Comparison of ENCODE assay signal across 1 cellular context in genomic region chr14:60893916-60894315, GRCh38.
TF ChIP-seq lines count a peak whose summit lies in the region.

No MANE protein-coding gene starts in this region.

TF ChIP-seq in GM23338, 12 proteins besides CTCF, POLR2A, EP300 and RAD21 (continued from another document):
- TF ChIP-seq, protein P1, sequence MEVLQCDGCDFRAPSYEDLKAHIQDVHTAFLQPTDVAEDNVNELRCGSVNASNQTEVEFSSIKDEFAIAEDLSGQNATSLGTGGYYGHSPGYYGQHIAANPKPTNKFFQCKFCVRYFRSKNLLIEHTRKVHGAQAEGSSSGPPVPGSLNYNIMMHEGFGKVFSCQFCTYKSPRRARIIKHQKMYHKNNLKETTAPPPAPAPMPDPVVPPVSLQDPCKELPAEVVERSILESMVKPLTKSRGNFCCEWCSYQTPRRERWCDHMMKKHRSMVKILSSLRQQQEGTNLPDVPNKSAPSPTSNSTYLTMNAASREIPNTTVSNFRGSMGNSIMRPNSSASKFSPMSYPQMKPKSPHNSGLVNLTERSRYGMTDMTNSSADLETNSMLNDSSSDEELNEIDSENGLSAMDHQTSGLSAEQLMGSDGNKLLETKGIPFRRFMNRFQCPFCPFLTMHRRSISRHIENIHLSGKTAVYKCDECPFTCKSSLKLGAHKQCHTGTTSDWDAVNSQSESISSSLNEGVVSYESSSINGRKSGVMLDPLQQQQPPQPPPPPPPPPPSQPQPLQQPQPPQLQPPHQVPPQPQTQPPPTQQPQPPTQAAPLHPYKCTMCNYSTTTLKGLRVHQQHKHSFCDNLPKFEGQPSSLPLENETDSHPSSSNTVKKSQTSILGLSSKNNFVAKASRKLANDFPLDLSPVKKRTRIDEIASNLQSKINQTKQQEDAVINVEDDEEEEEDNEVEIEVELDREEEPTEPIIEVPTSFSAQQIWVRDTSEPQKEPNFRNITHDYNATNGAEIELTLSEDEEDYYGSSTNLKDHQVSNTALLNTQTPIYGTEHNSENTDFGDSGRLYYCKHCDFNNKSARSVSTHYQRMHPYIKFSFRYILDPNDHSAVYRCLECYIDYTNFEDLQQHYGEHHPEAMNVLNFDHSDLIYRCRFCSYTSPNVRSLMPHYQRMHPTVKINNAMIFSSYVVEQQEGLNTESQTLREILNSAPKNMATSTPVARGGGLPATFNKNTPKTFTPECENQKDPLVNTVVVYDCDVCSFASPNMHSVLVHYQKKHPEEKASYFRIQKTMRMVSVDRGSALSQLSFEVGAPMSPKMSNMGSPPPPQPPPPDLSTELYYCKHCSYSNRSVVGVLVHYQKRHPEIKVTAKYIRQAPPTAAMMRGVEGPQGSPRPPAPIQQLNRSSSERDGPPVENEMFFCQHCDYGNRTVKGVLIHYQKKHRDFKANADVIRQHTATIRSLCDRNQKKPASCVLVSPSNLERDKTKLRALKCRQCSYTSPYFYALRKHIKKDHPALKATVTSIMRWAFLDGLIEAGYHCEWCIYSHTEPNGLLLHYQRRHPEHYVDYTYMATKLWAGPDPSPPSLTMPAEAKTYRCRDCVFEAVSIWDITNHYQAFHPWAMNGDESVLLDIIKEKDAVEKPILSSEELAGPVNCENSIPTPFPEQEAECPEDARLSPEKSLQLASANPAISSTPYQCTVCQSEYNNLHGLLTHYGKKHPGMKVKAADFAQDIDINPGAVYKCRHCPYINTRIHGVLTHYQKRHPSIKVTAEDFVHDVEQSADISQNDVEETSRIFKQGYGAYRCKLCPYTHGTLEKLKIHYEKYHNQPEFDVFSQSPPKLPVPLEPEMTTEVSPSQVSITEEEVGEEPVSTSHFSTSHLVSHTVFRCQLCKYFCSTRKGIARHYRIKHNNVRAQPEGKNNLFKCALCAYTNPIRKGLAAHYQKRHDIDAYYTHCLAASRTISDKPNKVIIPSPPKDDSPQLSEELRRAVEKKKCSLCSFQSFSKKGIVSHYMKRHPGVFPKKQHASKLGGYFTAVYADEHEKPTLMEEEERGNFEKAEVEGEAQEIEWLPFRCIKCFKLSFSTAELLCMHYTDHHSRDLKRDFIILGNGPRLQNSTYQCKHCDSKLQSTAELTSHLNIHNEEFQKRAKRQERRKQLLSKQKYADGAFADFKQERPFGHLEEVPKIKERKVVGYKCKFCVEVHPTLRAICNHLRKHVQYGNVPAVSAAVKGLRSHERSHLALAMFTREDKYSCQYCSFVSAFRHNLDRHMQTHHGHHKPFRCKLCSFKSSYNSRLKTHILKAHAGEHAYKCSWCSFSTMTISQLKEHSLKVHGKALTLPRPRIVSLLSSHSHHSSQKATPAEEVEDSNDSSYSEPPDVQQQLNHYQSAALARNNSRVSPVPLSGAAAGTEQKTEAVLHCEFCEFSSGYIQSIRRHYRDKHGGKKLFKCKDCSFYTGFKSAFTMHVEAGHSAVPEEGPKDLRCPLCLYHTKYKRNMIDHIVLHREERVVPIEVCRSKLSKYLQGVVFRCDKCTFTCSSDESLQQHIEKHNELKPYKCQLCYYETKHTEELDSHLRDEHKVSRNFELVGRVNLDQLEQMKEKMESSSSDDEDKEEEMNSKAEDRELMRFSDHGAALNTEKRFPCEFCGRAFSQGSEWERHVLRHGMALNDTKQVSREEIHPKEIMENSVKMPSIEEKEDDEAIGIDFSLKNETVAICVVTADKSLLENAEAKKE (CRISPR knock-in tag; IDR thresholded peaks at IDR 0.05) = no peak
- TF ChIP-seq JUNB (IDR thresholded peaks at IDR 0.05; ENCODE audit: unreplicated experiment) = no peak
- TF ChIP-seq EZH2 (IDR thresholded peaks at IDR 0.05; ENCODE audit: low read depth, unreplicated experiment) = no peak
- TF ChIP-seq CREB1 (CRISPR knock-in tag; IDR thresholded peaks at IDR 0.05; ENCODE audit: low read depth) = no peak
